Comparison of ENCODE assay signal across 8 cellular contexts in genomic region chr17:74840989-74841666, GRCh38. TPM values are rescaled to one million over a fixed set of nuclear protein-coding genes. Genes with fewer than 3 reads are reported as not detected.
DNase-seq lines count a peak whose midpoint lies in the region; ATAC-seq and TF ChIP-seq lines count a peak whose summit lies in the region.
"Had no signal": no experiment of that assay in that cellular context is flagged by ENCODE, and none has a peak within 500 bp of the region (broad histone marks: within the 10 kb centered on the region; RNA-seq: fewer than 3 reads in every experiment).

No MANE protein-coding gene starts in this region.

- no peak for TF ChIP-seq POLR2A in right lobe of liver (IDR thresholded peaks at IDR 0.05)

- TF ChIP-seq CTCF in right lobe of liver (IDR thresholded peaks at IDR 0.05), result no peak

- intact Hi-C loops in right lobe of liver (cut with DNase I), result no loop called here

- H3K27me3 ChIP-seq in right lobe of liver (no peaks in the 10 kb centered on the region), thymus (ENCODE audit: control insufficient read depth, insufficient read depth) (peaks cover 24% of the 10 kb centered on the region)

- DNase-seq in MV-4-11 (lab: John Stamatoyannopoulos, UW), result peak; percentile 79
- peak in 53 of 61 donors; percentile 11 to 84 (median 36) for DNase-seq in caudate nucleus (lab: John Stamatoyannopoulos, UW)
- no peak for DNase-seq in right lobe of liver
- DNase-seq in NCI-H2029 treated with DMSO at 0.1 percent for 48 hours (lab: John Stamatoyannopoulos, UW), result no peak

- no peak overlapping the region for H3K4me3 ChIP-seq in right lobe of liver
- H3K4me3 ChIP-seq in thymus (ENCODE audit: low read length), result no peak overlapping the region

- peak overlapping the region; percentile 79 for H3K27ac ChIP-seq in caudate nucleus (ENCODE audit: low read depth, low read length)
- no peak overlapping the region for H3K27ac ChIP-seq in right lobe of liver
- peak overlapping the region; percentile 13 for H3K27ac ChIP-seq in thymus (ENCODE audit: low read depth)

- 21% methylated on average over 6 of the region's 13 CpGs for WGBS in right lobe of liver (ENCODE audit: insufficient coverage, low coverage, low lambda C conversion rate, missing lambda C conversion rate)
- 38% methylated on average over 13 of the region's 13 CpGs for WGBS in thymus

- H3K4me1 ChIP-seq in right lobe of liver (no peaks in the 10 kb centered on the region), thymus (ENCODE audit: control insufficient read depth, insufficient read depth, low read length) (peaks cover 4% of the 10 kb centered on the region)

- no peaks in the 10 kb centered on the region for H3K9me3 ChIP-seq in right lobe of liver
- H3K9me3 ChIP-seq in thymus (ENCODE audit: control insufficient read depth), result no peaks in the 10 kb centered on the region

- H3K36me3 ChIP-seq in right lobe of liver (peaks cover 0 to 4% (median 0%) of the 10 kb centered on the region in 4 donors), thymus (ENCODE audit: control insufficient read depth, insufficient read depth) (peaks cover 15% of the 10 kb centered on the region)

- ATAC-seq in right lobe of liver, result peak; percentile 24 to 60 (median 32)
- ATAC-seq in HG02642 (IDR thresholded peaks at IDR 0.05; ENCODE audit: poor library complexity, unreplicated experiment), result no peak
- no peak for ATAC-seq in GM19328 (IDR thresholded peaks at IDR 0.05; ENCODE audit: unreplicated experiment)

RNA-seq across cellular contexts. Expression of gene GRIN2C, which starts 18.6 kb away (rescaled TPM):
- under 1 TPM in 2 of 6 experiments, not detected in 4; 0.10 to 0.13 TPM for total RNA-seq in right lobe of liver
- polyA plus RNA-seq in thymus, result 0.07 TPM

RNA-seq across cellular contexts. Expression of gene FDXR, which starts 31.7 kb away (rescaled TPM):
- 10 to 100 TPM in 2 of 6 experiments, 1 to 10 TPM in 4; 7.7 to 18.7 (median 8.6) TPM for total RNA-seq in right lobe of liver
- polyA plus RNA-seq in thymus, result 14.1 TPM

RNA-seq across cellular contexts. Expression of gene FADS6, which starts 52.3 kb away (rescaled TPM):
- total RNA-seq in right lobe of liver, result 1 to 10 TPM; 2.1 to 6.1 (median 3.7) TPM
- polyA plus RNA-seq in thymus, result 1.0 TPM
- total RNA-seq: T-helper 2 cell treated with Interferon-gamma antibody and Interleukin-4, amounts not matched to agents 100 ng/mL and 5 ng/mL, for 36 hours had no signal

Comparison
In these comparisons a context has a peak if more than half of its experiments do, and no peak if none do; other contexts are left out.
1. DNase-seq: peak in MV-4-11 (single experiment) and caudate nucleus (53 of 61); none in right lobe of liver (0 of 3) and NCI-H2029 treated with DMSO at 0.1 percent for 48 hours (single experiment).
2. H3K27ac ChIP-seq: peak in caudate nucleus (single experiment) and thymus (single experiment); none in right lobe of liver (0 of 3).
3. ATAC-seq: peak in right lobe of liver (4 of 4); none in HG02642 (single experiment) and GM19328 (single experiment).